Comparison of ENCODE assay signal across 12 cellular contexts in genomic region chr9:7363777-7364477, GRCh38.
"Had no signal": no experiment of that assay in that cellular context is flagged by ENCODE, and none has a peak within 500 bp of the region (broad histone marks: within the 10 kb centered on the region; RNA-seq: fewer than 3 reads in every experiment).

No MANE protein-coding gene starts in this region.

- DNase-seq: activated CD4-positive, alpha-beta memory T cell treated with anti-CD3 and anti-CD28 coated beads for 36 hours; activated naive CD4-positive, alpha-beta T cell; colonic mucosa; effector CD8-positive, alpha-beta T cell; mammary epithelial cell; stimulated activated CD4-positive, alpha-beta T cell treated with anti-CD3 and anti-CD28 coated beads, Interleukin-15, amount 100 ng/mL, for 24 hours; stimulated activated CD4-positive, alpha-beta T cell treated with anti-CD3 and anti-CD28 coated beads, Interleukin-4, amount 100 ng/mL, for 4 hours; stimulated activated naive CD8-positive, alpha-beta T cell treated with anti-CD3 and anti-CD28 coated beads, Interleukin-15, amount 100 ng/mL, for 72 hours; testis had no signal

- H3K27me3 ChIP-seq: colonic mucosa, gastroesophageal sphincter, testis had no signal

- H3K9me3 Mint-ChIP-seq: activated CD4-positive, alpha-beta memory T cell treated with anti-CD3 and anti-CD28 coated beads for 36 hours; activated T-helper 1 cell treated with anti-CD3 and anti-CD28 coated beads, Interleukin-12 subunit alpha, Interleukin-12 subunit beta, Interleukin-2, Interleukin-4 antibody, amounts not matched to agents 30 ng/mL and 10 ng/mL and 1 ng/mL, durations not matched to agents 14 hours and 24 hours and 36 hours; natural killer cell treated with Interleukin-12 subunit alpha and Interleukin-12 subunit beta and Interleukin-15 and Interleukin-18, amount 100 ng/mL, for 72 hours; stimulated activated naive CD8-positive, alpha-beta T cell treated with anti-CD3 and anti-CD28 coated beads, Interleukin-15, amount 100 ng/mL, for 72 hours had no signal

- H3K36me3 Mint-ChIP-seq: activated CD4-positive, alpha-beta memory T cell treated with anti-CD3 and anti-CD28 coated beads for 36 hours; natural killer cell treated with Interleukin-12 subunit alpha and Interleukin-12 subunit beta and Interleukin-15 and Interleukin-18, amount 100 ng/mL, for 72 hours had no signal

- H3K27ac Mint-ChIP-seq: activated CD4-positive, alpha-beta memory T cell treated with anti-CD3 and anti-CD28 coated beads for 36 hours; activated T-helper 1 cell treated with anti-CD3 and anti-CD28 coated beads, Interleukin-12 subunit alpha, Interleukin-12 subunit beta, Interleukin-2, Interleukin-4 antibody, amounts not matched to agents 30 ng/mL and 10 ng/mL and 1 ng/mL, durations not matched to agents 14 hours and 24 hours and 36 hours; natural killer cell treated with Interleukin-12 subunit alpha and Interleukin-12 subunit beta and Interleukin-15 and Interleukin-18, amount 100 ng/mL, for 72 hours; stimulated activated naive CD8-positive, alpha-beta T cell treated with anti-CD3 and anti-CD28 coated beads, Interleukin-15, amount 100 ng/mL, for 72 hours had no signal

- H3K4me1 Mint-ChIP-seq: stimulated activated naive CD8-positive, alpha-beta T cell treated with anti-CD3 and anti-CD28 coated beads, Interleukin-15, amount 100 ng/mL, for 72 hours had no signal

- H3K9me3 ChIP-seq: colonic mucosa, gastroesophageal sphincter, testis had no signal

- H3K36me3 ChIP-seq: colonic mucosa, gastroesophageal sphincter had no signal

- H3K27ac ChIP-seq: colonic mucosa, gastroesophageal sphincter, testis had no signal

- H3K4me1 ChIP-seq: colonic mucosa, testis had no signal

- H3K4me3 ChIP-seq: colonic mucosa, gastroesophageal sphincter, testis had no signal

- ATAC-seq: gastroesophageal sphincter; natural killer cell treated with Interleukin-12 subunit alpha and Interleukin-12 subunit beta and Interleukin-15 and Interleukin-18, amount 100 ng/mL, for 72 hours; stimulated activated naive CD8-positive, alpha-beta T cell treated with anti-CD3 and anti-CD28 coated beads, Interleukin-15, amount 100 ng/mL, for 72 hours had no signal

- H3K4me3 Mint-ChIP-seq: activated CD4-positive, alpha-beta memory T cell treated with anti-CD3 and anti-CD28 coated beads for 36 hours; activated T-helper 1 cell treated with anti-CD3 and anti-CD28 coated beads, Interleukin-12 subunit alpha, Interleukin-12 subunit beta, Interleukin-2, Interleukin-4 antibody, amounts not matched to agents 30 ng/mL and 10 ng/mL and 1 ng/mL, durations not matched to agents 14 hours and 24 hours and 36 hours; natural killer cell treated with Interleukin-12 subunit alpha and Interleukin-12 subunit beta and Interleukin-15 and Interleukin-18, amount 100 ng/mL, for 72 hours; stimulated activated naive CD8-positive, alpha-beta T cell treated with anti-CD3 and anti-CD28 coated beads, Interleukin-15, amount 100 ng/mL, for 72 hours had no signal
